In the genomic region with DNA sequence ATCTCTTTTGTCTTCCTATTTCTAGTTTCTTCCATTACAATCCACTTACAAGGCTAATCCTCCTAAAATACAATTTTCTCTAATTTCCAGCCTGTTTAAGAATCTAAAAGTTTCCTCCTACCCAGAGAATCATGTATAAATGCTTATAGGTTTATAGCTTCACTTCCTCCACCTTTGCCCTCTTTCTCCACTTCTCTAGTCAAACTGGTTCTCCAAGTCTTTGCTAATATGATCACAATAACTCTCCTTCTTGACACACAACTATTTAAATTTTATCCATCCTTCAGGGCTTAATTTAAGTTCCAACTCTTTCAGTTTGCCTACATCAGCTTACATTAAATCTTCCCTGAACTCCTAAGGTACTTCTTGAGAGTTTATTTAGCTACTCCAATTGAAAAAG, we compare ENCODE assay signal across 15 cellular contexts.
A peak's percentile ranks its signal among the peaks of the same experiment; 100 is the strongest.
DNase-seq lines count a peak whose midpoint lies in the region; ATAC-seq, FAIRE-seq and TF ChIP-seq lines count a peak whose summit lies in the region.
"Had no signal": no experiment of that assay in that cellular context is flagged by ENCODE, and none has a peak within 500 bp of the region (broad histone marks: within the 10 kb centered on the region; RNA-seq: fewer than 3 reads in every experiment).

No MANE protein-coding gene starts in this region.

- intact Hi-C loops in head of caudate nucleus (cut with DNase I) = no loop called here

- DNase-seq in D721Med (ENCODE audit: insufficient read length, low spot score) (no peak), LoVo (ENCODE audit: low spot score) (peak; percentile 1), renal cortical epithelial cell (ENCODE audit: low read depth) (peak; percentile 2), head of caudate nucleus (no peak), ecto neural progenitor cell (ENCODE audit: low spot score) (no peak)
- DNase-seq: BE2C; CD8-positive, alpha-beta T cell; DMS 273 treated with DMSO at 0.1 percent for 48 hours; NCI-H1436; NCI-H2029 treated with DMSO at 0.1 percent for 48 hours; NCI-H526 treated with DMSO at 0.1 percent for 48 hours; OCI-M1 had no signal

- FAIRE-seq in D721Med (lab: Jason Lieb, UNC) = peak; percentile 25
- FAIRE-seq: GM18507 had no signal

- no peak for TF ChIP-seq CTCF in D721Med (IDR thresholded peaks at IDR 0.05; ENCODE audit: insufficient read depth, missing control alignments)

- ATAC-seq in esophagus mucosa (peak; percentile 71), HG02763 (IDR thresholded peaks at IDR 0.05; ENCODE audit: unreplicated experiment) (no peak)
- ATAC-seq: CD8-positive, alpha-beta T cell had no signal

Comparison
In these comparisons a context has a peak if more than half of its experiments do, and no peak if none do; other contexts are left out.
1. DNase-seq: peak in LoVo (single experiment) and renal cortical epithelial cell (single experiment); none in D721Med (single experiment), head of caudate nucleus (0 of 42) and ecto neural progenitor cell (single experiment).